ENCODE assay signal across 1 cellular context in the genomic region with DNA sequence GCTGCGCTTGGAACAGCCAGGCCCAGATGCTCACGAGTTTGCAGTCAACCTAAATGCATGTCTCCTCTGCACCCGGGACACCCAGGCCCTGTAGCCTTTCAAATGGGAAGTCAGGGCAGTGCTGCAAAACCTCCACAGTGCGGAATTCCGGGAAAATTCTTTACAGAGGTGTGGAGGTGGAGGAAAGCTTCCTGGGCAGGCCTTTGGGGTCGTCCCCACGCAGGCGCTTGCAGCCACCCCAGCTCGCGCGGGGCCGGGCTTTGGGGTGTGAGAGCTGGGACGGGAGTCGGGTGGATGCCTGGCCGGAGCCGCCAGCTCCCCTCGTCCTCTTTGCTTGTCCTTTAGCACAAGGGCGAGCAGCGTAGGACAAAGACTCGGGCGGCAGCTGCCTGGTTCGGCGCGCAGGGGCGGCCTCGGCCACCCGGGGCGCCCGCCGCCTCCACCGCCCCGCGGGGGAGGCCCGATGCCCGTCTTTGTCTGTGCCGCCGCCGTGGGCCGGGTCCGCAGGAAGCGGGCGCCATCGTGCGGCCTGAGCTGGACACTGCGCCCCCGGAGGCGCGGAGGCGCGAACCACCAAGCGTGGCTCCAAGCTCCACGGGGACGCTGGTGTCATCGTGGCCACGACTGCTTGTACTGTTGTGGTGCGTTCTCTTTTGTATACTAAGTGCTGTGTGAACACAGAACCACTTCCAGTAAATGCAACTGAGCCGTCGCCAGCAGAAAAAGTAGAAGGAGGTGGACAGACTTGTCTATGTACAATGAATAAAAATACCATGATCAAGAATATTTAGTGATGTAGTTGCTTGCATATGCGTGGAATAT.
TF ChIP-seq lines count a peak whose summit lies in the region.

No MANE protein-coding gene starts in this region.

TF ChIP-seq in HEK293, 187 proteins besides CTCF, POLR2A, EP300 and RAD21 (continued from another document and continues in another):
- TF ChIP-seq GLIS1 (tag by site-specific recombination; IDR thresholded peaks at IDR 0.05) (peak; percentile 41; the same call in 1 of the 2 replicates), ZNF654 (tag by site-specific recombination; IDR thresholded peaks at IDR 0.05; ENCODE audit: low read depth) (peak; percentile 45), ZBTB26 (tag by site-specific recombination; optimal IDR thresholded peaks at IDR 0.05) (peak; percentile 54), ZNF544 (tag by site-specific recombination; IDR thresholded peaks at IDR 0.05) (no peak), ZNF513 (tag by site-specific recombination; IDR thresholded peaks at IDR 0.05) (no peak), ZNF692 (tag by site-specific recombination; IDR thresholded peaks at IDR 0.05) (0 out of 2 replicates have a peak, but pooled peaks have one; percentile 16), ZNF362 (tag by site-specific recombination; IDR thresholded peaks at IDR 0.05) (no peak), PATZ1 (tag by site-specific recombination; IDR thresholded peaks at IDR 0.05) (no peak), BCL11A (tag by site-specific recombination; IDR thresholded peaks at IDR 0.05; ENCODE audit: low read depth) (no peak), GLI4 (tag by site-specific recombination; IDR thresholded peaks at IDR 0.05) (no peak), ZNF274 (IDR thresholded peaks at IDR 0.05; ENCODE audit: low read length) (no peak), ZNF274 (tag by site-specific recombination; IDR thresholded peaks at IDR 0.05; ENCODE audit: borderline replicate concordance) (no peak), ZNF169 (tag by site-specific recombination; IDR thresholded peaks at IDR 0.05) (no peak), ZNF585B (tag by site-specific recombination; IDR thresholded peaks at IDR 0.05) (no peak), ZNF529 (tag by site-specific recombination; IDR thresholded peaks at IDR 0.05; ENCODE audit: insufficient replicate concordance) (no peak), KLF17 (tag by site-specific recombination; IDR thresholded peaks at IDR 0.05) (no peak), ZNF335 (tag by site-specific recombination; conservative IDR thresholded peaks at IDR 0.05) (peak; percentile 82), ZBTB11 (tag by site-specific recombination; conservative IDR thresholded peaks at IDR 0.05; ENCODE audit: low read depth) (no peak)
- TF ChIP-seq, protein P1, sequence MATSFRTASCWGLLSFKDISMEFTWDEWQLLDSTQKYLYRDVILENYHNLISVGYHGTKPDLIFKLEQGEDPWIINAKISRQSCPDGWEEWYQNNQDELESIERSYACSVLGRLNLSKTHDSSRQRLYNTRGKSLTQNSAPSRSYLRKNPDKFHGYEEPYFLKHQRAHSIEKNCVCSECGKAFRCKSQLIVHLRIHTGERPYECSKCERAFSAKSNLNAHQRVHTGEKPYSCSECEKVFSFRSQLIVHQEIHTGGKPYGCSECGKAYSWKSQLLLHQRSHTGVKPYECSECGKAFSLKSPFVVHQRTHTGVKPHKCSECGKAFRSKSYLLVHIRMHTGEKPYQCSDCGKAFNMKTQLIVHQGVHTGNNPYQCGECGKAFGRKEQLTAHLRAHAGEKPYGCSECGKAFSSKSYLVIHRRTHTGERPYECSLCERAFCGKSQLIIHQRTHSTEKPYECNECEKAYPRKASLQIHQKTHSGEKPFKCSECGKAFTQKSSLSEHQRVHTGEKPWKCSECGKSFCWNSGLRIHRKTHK (tag by site-specific recombination; IDR thresholded peaks at IDR 0.05), result no peak
- TF ChIP-seq, protein P2, sequence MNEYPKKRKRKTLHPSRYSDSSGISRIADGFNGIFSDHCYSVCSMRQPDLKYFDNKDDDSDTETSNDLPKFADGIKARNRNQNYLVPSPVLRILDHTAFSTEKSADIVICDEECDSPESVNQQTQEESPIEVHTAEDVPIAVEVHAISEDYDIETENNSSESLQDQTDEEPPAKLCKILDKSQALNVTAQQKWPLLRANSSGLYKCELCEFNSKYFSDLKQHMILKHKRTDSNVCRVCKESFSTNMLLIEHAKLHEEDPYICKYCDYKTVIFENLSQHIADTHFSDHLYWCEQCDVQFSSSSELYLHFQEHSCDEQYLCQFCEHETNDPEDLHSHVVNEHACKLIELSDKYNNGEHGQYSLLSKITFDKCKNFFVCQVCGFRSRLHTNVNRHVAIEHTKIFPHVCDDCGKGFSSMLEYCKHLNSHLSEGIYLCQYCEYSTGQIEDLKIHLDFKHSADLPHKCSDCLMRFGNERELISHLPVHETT (tag by site-specific recombination; IDR thresholded peaks at IDR 0.05), result no peak
- TF ChIP-seq, protein P3, sequence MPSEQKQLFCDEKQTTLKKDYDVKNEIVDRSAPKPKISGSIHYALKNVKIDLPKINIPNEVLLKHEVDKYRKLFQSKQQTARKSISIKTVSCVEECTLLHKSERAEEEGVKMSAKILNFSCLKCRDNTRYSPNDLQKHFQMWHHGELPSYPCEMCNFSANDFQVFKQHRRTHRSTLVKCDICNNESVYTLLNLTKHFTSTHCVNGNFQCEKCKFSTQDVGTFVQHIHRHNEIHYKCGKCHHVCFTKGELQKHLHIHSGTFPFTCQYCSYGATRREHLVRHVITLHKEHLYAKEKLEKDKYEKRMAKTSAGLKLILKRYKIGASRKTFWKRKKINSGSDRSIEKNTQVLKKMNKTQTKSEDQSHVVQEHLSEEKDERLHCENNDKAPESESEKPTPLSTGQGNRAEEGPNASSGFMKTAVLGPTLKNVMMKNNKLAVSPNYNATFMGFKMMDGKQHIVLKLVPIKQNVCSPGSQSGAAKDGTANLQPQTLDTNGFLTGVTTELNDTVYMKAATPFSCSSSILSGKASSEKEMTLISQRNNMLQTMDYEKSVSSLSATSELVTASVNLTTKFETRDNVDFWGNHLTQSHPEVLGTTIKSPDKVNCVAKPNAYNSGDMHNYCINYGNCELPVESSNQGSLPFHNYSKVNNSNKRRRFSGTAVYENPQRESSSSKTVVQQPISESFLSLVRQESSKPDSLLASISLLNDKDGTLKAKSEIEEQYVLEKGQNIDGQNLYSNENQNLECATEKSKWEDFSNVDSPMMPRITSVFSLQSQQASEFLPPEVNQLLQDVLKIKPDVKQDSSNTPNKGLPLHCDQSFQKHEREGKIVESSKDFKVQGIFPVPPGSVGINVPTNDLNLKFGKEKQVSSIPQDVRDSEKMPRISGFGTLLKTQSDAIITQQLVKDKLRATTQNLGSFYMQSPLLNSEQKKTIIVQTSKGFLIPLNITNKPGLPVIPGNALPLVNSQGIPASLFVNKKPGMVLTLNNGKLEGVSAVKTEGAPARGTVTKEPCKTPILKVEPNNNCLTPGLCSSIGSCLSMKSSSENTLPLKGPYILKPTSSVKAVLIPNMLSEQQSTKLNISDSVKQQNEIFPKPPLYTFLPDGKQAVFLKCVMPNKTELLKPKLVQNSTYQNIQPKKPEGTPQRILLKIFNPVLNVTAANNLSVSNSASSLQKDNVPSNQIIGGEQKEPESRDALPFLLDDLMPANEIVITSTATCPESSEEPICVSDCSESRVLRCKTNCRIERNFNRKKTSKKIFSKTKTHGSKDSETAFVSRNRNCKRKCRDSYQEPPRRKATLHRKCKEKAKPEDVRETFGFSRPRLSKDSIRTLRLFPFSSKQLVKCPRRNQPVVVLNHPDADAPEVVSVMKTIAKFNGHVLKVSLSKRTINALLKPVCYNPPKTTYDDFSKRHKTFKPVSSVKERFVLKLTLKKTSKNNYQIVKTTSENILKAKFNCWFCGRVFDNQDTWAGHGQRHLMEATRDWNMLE (tag by site-specific recombination; conservative IDR thresholded peaks at IDR 0.05; ENCODE audit: low read depth), result no peak
- TF ChIP-seq, protein P4, sequence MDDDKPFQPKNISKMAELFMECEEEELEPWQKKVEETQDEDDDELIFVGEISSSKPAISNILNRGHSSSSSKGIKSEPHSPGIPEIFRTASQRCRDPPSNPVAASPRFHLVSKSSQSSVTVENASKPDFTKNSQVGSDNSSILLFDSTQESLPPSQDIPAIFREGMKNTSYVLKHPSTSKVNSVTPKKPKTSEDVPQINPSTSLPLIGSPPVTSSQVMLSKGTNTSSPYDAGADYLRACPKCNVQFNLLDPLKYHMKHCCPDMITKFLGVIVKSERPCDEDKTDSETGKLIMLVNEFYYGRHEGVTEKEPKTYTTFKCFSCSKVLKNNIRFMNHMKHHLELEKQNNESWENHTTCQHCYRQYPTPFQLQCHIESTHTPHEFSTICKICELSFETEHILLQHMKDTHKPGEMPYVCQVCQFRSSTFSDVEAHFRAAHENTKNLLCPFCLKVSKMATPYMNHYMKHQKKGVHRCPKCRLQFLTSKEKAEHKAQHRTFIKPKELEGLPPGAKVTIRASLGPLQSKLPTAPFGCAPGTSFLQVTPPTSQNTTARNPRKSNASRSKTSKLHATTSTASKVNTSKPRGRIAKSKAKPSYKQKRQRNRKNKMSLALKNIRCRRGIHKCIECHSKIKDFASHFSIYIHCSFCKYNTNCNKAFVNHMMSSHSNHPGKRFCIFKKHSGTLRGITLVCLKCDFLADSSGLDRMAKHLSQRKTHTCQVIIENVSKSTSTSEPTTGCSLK (tag by site-specific recombination; IDR thresholded peaks at IDR 0.05), result no peak
